In the genomic region with DNA sequence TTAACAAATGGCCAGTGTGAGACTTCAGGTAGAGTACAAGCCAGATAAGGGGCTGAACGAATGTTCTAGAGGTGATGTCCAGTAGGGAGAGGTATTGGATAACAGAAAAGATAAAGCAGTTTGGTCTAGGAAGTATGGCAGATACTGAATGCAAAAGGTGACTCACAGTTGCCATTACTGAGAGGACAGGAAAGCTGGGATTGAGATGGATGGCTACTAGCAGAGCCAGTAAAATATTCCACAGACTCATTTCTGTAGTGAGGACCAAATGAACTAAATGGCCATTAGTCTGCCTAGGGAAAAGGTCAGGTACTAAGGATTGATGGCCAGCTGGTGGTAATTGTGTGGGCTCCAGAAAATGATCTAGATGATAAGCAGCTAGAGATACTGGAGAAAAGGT, we compare ENCODE assay signal across 18 cellular contexts. TPM values are rescaled to one million over a fixed set of nuclear protein-coding genes. Genes with fewer than 3 reads are reported as not detected.
DNase-seq lines count a peak whose midpoint lies in the region; ATAC-seq and TF ChIP-seq lines count a peak whose summit lies in the region.
"Had no signal": no experiment of that assay in that cellular context is flagged by ENCODE, and none has a peak within 500 bp of the region (broad histone marks: within the 10 kb centered on the region; RNA-seq: fewer than 3 reads in every experiment).

No MANE protein-coding gene starts in this region.

- no peaks in the 10 kb centered on the region for H3K9me3 Mint-ChIP-seq in natural killer cell treated with Interleukin-12 subunit alpha and Interleukin-12 subunit beta and Interleukin-15 and Interleukin-18, amount 100 ng/mL, for 72 hours

- intact Hi-C loops in psoas muscle (cut with DNase I) = loop anchor here in 1 of 2 donors (1.0 kb wide), 1 partner anchor 10 kb away; no protein-coding TSS in a partner anchor

- WGBS in psoas muscle, 3 donors = 26 to 35% (median 33%) methylated on average over 1 of the region's 1 CpG

- peaks cover 12 to 25% of the 10 kb centered on the region in 2 donors for H3K4me1 Mint-ChIP-seq in natural killer cell treated with Interleukin-12 subunit alpha and Interleukin-12 subunit beta and Interleukin-15 and Interleukin-18, amount 100 ng/mL, for 72 hours (ENCODE audit: low read depth in 2 of 2)

- H3K27ac ChIP-seq in psoas muscle = peak overlapping the region; percentile 8
- H3K27ac ChIP-seq: 22Rv1, tibial artery had no signal

- H3K4me3 Mint-ChIP-seq in natural killer cell treated with Interleukin-12 subunit alpha and Interleukin-12 subunit beta and Interleukin-15 and Interleukin-18, amount 100 ng/mL, for 72 hours = no peak overlapping the region

- peaks cover 47% of the 10 kb centered on the region for H3K4me1 ChIP-seq in psoas muscle

- H3K9me3 ChIP-seq in psoas muscle = no peaks in the 10 kb centered on the region
- H3K9me3 ChIP-seq: tibial artery had no signal

- H3K27me3 ChIP-seq in psoas muscle (ENCODE audit: insufficient read depth in 3 of 3, low read length in 2 of 3) = no peaks in the 10 kb centered on the region
- H3K27me3 ChIP-seq: tibial artery had no signal

- H3K4me3 ChIP-seq in epithelial cell of proximal tubule (ENCODE audit: low read depth, low read length) (no peak overlapping the region), psoas muscle (no peak overlapping the region)
- H3K4me3 ChIP-seq: tibial artery had no signal

- ATAC-seq in psoas muscle (peak; percentile 33 to 68 (median 66)), HG03280 (IDR thresholded peaks at IDR 0.05; ENCODE audit: unreplicated experiment) (no peak)
- ATAC-seq in natural killer cell treated with Interleukin-12 subunit alpha and Interleukin-12 subunit beta and Interleukin-15 and Interleukin-18, amount 100 ng/mL, for 72 hours = no peak

- H3K36me3 ChIP-seq in psoas muscle (ENCODE audit: insufficient read depth in 1 of 2, low read depth in 1 of 2) = peaks cover 3 to 8% of the 10 kb centered on the region in 2 donors
- H3K36me3 ChIP-seq: tibial artery had no signal

- H3K36me3 Mint-ChIP-seq in natural killer cell treated with Interleukin-12 subunit alpha and Interleukin-12 subunit beta and Interleukin-15 and Interleukin-18, amount 100 ng/mL, for 72 hours = no peaks in the 10 kb centered on the region

- no peaks in the 10 kb centered on the region for H3K27me3 Mint-ChIP-seq in natural killer cell treated with Interleukin-12 subunit alpha and Interleukin-12 subunit beta and Interleukin-15 and Interleukin-18, amount 100 ng/mL, for 72 hours

- TF ChIP-seq CTCF in epithelial cell of proximal tubule (conservative IDR thresholded peaks at IDR 0.05; ENCODE audit: low read depth, low read length) (peak; percentile 12), psoas muscle (IDR thresholded peaks at IDR 0.05) (no peak)

- peak; percentile 22 for DNase-seq in DMS53 (lab: John Stamatoyannopoulos, UW)
- DNase-seq in DMS53 treated with DMSO at 0.1 percent for 48 hours (lab: John Stamatoyannopoulos, UW; ENCODE audit: unreplicated experiment) = no peak
- peak; percentile 37 for DNase-seq in SK-N-DZ (ENCODE audit: low spot score)
- DNase-seq in epithelial cell of proximal tubule (ENCODE audit: low read depth) = no peak
- DNase-seq in psoas muscle = no peak
- DNase-seq in T-helper 9 cell = no peak
- DNase-seq in natural killer cell treated with Interleukin-12 subunit alpha and Interleukin-12 subunit beta and Interleukin-15 and Interleukin-18, amount 100 ng/mL, for 72 hours (ENCODE audit: low spot score) = no peak
- DNase-seq: activated CD4-positive, alpha-beta T cell treated with anti-CD3 and anti-CD28 coated beads, Interleukin-2, amount 50 U/mL, for 1 hour; activated effector memory CD4-positive, alpha-beta T cell treated with Interleukin-2 at 50 U/mL for 16 hours; central memory CD4-positive, alpha-beta T cell; COR-L47; NCI-H2081; OCI-M1; stimulated activated CD4-positive, alpha-beta T cell treated with anti-CD3 and anti-CD28 coated beads, Interleukin-15, amount 100 ng/mL, for 24 hours; tibial artery had no signal

- no peak overlapping the region for H3K27ac Mint-ChIP-seq in natural killer cell treated with Interleukin-12 subunit alpha and Interleukin-12 subunit beta and Interleukin-15 and Interleukin-18, amount 100 ng/mL, for 72 hours

RNA-seq across cellular contexts. Expression of gene MACO1, which starts 11.5 kb away (rescaled TPM):
- 16.5 and 20.3 TPM in 2 replicates for polyA plus RNA-seq in SK-N-DZ (2014; cell fraction: cytosol; rRNA removed)
- 13.2 and 13.5 TPM in 2 replicates for polyA plus RNA-seq in SK-N-DZ (2014; cell fraction: nucleus; rRNA removed)
- 7.9 and 11.5 TPM in 2 replicates for total RNA-seq in epithelial cell of proximal tubule
- 10 to 100 TPM; 22.7 to 49.7 (median 30.8) TPM for total RNA-seq in psoas muscle
- polyA plus RNA-seq in psoas muscle = 10 to 100 TPM in 2 of 3 donors, 1 to 10 TPM in 1; 8.8 to 40.5 (median 34.9) TPM
- 10 to 100 TPM; 15.8 to 18.8 TPM for total RNA-seq in natural killer cell treated with Interleukin-12 subunit alpha and Interleukin-12 subunit beta and Interleukin-15 and Interleukin-18, amount 100 ng/mL, for 72 hours

RNA-seq across cellular contexts. Expression of gene RHCE, which starts 21.6 kb away (rescaled TPM):
- polyA plus RNA-seq in SK-N-DZ (2014; cell fraction: cytosol; rRNA removed) = 0.26 and 0.91 TPM in 2 replicates
- polyA plus RNA-seq in SK-N-DZ (2014; cell fraction: nucleus; rRNA removed) = not detected in 2 replicates
- total RNA-seq in epithelial cell of proximal tubule (0.22 TPM in 1 of 2 replicates, not detected in the other), psoas muscle (1 to 10 TPM in 3 of 4 donors, under 1 TPM in 1; 0.66 to 2.0 (median 1.1) TPM)
- under 1 TPM in 2 of 3 donors, not detected in 1; 0.22 to 0.23 TPM for polyA plus RNA-seq in psoas muscle
- total RNA-seq in natural killer cell treated with Interleukin-12 subunit alpha and Interleukin-12 subunit beta and Interleukin-15 and Interleukin-18, amount 100 ng/mL, for 72 hours = not detected
- total RNA-seq: mesenteric fat pad had no signal

Comparison
In these comparisons a context has a peak if more than half of its experiments do, and no peak if none do; other contexts are left out.
1. DNase-seq: peak in DMS53 (single experiment) and SK-N-DZ (single experiment); none in DMS53 treated with DMSO at 0.1 percent for 48 hours (single experiment), epithelial cell of proximal tubule (single experiment), psoas muscle (0 of 2), T-helper 9 cell (single experiment) and natural killer cell treated with Interleukin-12 subunit alpha and Interleukin-12 subunit beta and Interleukin-15 and Interleukin-18, amount 100 ng/mL, for 72 hours (single experiment).
2. ATAC-seq: peak in psoas muscle (4 of 4); none in HG03280 (single experiment) and natural killer cell treated with Interleukin-12 subunit alpha and Interleukin-12 subunit beta and Interleukin-15 and Interleukin-18, amount 100 ng/mL, for 72 hours (0 of 2).